17 cellular contexts compared by ENCODE assay signal in the genomic region with DNA sequence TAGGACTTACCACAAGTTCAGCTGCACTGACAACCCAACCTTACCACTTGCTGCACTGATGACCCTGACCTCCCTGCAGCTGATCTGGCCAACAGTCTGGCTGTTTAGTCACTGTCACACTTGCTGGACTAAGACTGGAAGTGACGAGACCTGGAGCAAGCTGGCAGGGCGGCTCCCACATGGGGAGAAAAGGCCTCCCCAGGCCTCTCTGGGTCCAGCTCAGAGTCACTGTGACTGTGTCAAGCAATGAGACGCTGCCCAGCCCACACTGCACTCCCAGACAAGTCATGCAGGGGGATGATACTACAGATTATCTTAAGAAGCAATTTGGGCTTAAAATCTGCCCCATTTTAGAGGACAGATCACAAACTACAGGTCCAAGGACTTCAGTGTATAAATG. TPM values are rescaled to one million over a fixed set of nuclear protein-coding genes. Genes with fewer than 3 reads are reported as not detected.
"Had no signal": no experiment of that assay in that cellular context is flagged by ENCODE, and none has a peak within 500 bp of the region (broad histone marks: within the 10 kb centered on the region; RNA-seq: fewer than 3 reads in every experiment).

No MANE protein-coding gene starts in this region.

RNA-seq across cellular contexts. Expression of gene TUBA3D, which starts 5.0 kb away (rescaled TPM):
- total RNA-seq: naive thymus-derived CD8-positive, alpha-beta T cell; natural killer cell treated with Interleukin-12 subunit alpha and Interleukin-12 subunit beta and Interleukin-15 and Interleukin-18, amount 100 ng/mL, for 72 hours; neural crest cell; omental fat pad; osteocyte; pancreas; posterior vena cava; pulmonary artery endothelial cell; sciatic nerve; smooth muscle cell; stomach; subcutaneous adipose tissue; temporal lobe; thoracic aorta; tibial nerve; upper lobe of left lung; ureter had no signal
- polyA plus RNA-seq: naive thymus-derived CD8-positive, alpha-beta T cell had no signal
